In the genomic region with DNA sequence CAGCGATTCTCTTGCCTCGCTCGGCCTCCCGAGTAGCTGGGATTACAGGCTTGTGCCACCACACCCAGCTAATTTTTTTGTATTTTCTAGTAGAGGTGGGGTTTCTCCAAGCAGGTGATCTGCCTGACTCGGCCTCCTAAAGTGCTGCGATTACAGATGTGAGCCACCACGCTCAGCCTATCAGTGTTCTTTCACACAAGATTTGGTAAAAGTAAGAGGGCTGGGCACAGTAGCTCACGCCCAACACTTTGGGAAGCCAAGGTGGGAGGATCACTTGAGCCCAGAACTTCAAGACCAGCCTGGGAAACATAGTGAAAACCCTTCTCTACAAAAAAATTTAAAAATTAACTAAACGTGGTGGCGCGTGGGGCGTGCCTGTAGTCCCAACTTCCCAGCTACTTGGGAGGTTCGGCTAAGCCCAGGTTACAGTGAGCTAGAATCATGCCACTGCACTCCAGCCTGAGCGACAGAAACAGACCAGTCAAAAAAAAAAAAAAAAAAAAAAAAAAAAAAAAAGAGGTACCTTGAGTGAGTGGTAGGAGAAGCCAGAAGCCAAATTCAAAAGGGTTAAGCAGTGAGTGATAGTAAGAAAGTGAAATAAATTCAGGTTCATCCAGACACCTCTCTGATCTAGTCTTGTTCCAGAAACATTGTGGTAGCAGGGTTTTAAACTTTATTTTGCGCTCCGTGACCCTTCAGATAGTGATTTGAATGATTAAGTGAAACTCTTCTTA, we compare ENCODE assay signal across 8 cellular contexts. TPM values are rescaled to one million over a fixed set of nuclear protein-coding genes. Genes with fewer than 3 reads are reported as not detected.
DNase-seq lines count a peak whose midpoint lies in the region; ATAC-seq and TF ChIP-seq lines count a peak whose summit lies in the region.

No MANE protein-coding gene starts in this region.

- peaks cover 9% of the 10 kb centered on the region for H3K4me1 ChIP-seq in colonic mucosa

- no peaks in the 10 kb centered on the region for H3K27me3 ChIP-seq in colonic mucosa

- TF ChIP-seq CTCF in AG04449 (IDR thresholded peaks at IDR 0.05; ENCODE audit: insufficient read depth, low read length, missing control alignments) (no peak), colonic mucosa (IDR thresholded peaks at IDR 0.05) (no peak)

- no peaks in the 10 kb centered on the region for H3K27me3 Mint-ChIP-seq in naive B cell

- CTCF ChIA-PET in AG04449 (lab: Yijun Ruan, JAX) = interaction anchor here (1.1 to 4.1 kb wide), 4 partner anchors 11 to 116 kb away, joined by 3 to 32 read pairs (median 7); a partner anchor contains a TSS

- H3K4me3 Mint-ChIP-seq in naive B cell = peak overlapping the region; percentile 92 to 98 (median 97)

- H3K36me3 ChIP-seq in KOPT-K1 (ENCODE audit: insufficient read depth, low read length) (peaks cover 24% of the 10 kb centered on the region), colonic mucosa (peaks cover 4% of the 10 kb centered on the region)

- H3K9me3 ChIP-seq in KOPT-K1 (ENCODE audit: insufficient read depth, low read length, poor library complexity, severe bottlenecking) (no peaks in the 10 kb centered on the region), colonic mucosa (no peaks in the 10 kb centered on the region)

- H3K4me1 Mint-ChIP-seq in naive B cell = peaks cover 21 to 27% (median 21%) of the 10 kb centered on the region in 3 donors

- no peaks in the 10 kb centered on the region for H3K9me3 Mint-ChIP-seq in naive B cell

- H3K4me3 ChIP-seq in AG04449 (ENCODE audit: low read depth, low read length) (peak overlapping the region; percentile 88), colonic mucosa (peak overlapping the region; percentile 55)

- DNase-seq in AG04449 (ENCODE audit: low read depth, low spot score) = no peak
- no peak for DNase-seq in colonic mucosa
- DNase-seq in naive B cell = no peak
- no peak for DNase-seq in HT-29 (ENCODE audit: low spot score)
- no peak for DNase-seq in C1 segment of cervical spinal cord (lab: John Stamatoyannopoulos, UW)
- no peak for DNase-seq in NCI-H1930 (lab: John Stamatoyannopoulos, UW)

- peaks cover 0 to 17% of the 10 kb centered on the region in 2 donors for H3K36me3 Mint-ChIP-seq in naive B cell

- no peak for ATAC-seq in naive B cell (ENCODE audit: low read depth in 2 of 2)
- ATAC-seq in HG03039 (IDR thresholded peaks at IDR 0.05; ENCODE audit: unreplicated experiment) = no peak

- peak overlapping the region; percentile 84 to 96 for H3K9ac ChIP-seq in colonic mucosa (ENCODE audit: low read depth in 2 of 2, low read length in 2 of 2)

- POLR2A ChIA-PET in AG04449 (lab: Yijun Ruan, JAX) = interaction anchor here (0.7 to 2.6 kb wide), 6 partner anchors 10 to 48 kb away, joined by 3 to 12 read pairs (median 4); a partner anchor contains a TSS

- peak overlapping the region; percentile 96 to 98 (median 98) for H3K27ac Mint-ChIP-seq in naive B cell

- peak overlapping the region; percentile 75 for H3K27ac ChIP-seq in KOPT-K1 (ENCODE audit: low read depth, low read length, poor library complexity, severe bottlenecking)
- peak overlapping the region; percentile 88 for H3K27ac ChIP-seq in colonic mucosa

- intact Hi-C loops in colonic mucosa (cut with DNase I) = no loop called here

RNA-seq across cellular contexts. Expression of a gene that starts 1.0 kb away (rescaled TPM):
- 10 to 100 TPM; 64.6 to 90.3 TPM for total RNA-seq in colonic mucosa
- 100 to 1,000 TPM in 5 of 6 donors, 10 to 100 TPM in 1; 76.6 to 172 (median 136) TPM for polyA plus RNA-seq in naive B cell (ENCODE audit: low read depth in 6 of 6)
- total RNA-seq in HT-29 (2014; rRNA removed; shearing (Covaris generic)) = 39.4 and 55.2 TPM in 2 replicates

RNA-seq across cellular contexts. Expression of a gene that starts 6.3 kb away (rescaled TPM):
- 10 to 100 TPM; 42.4 to 86.2 TPM for total RNA-seq in colonic mucosa
- polyA plus RNA-seq in naive B cell (ENCODE audit: low read depth in 6 of 6) = 10 to 100 TPM; 26.6 to 42.1 (median 34.5) TPM
- 84.7 and 91.9 TPM in 2 replicates for total RNA-seq in HT-29 (2014; rRNA removed; shearing (Covaris generic))

RNA-seq across cellular contexts. Expression of a gene that starts 11.3 kb away (rescaled TPM):
- 10 to 100 TPM; 14.5 to 28.3 TPM for total RNA-seq in colonic mucosa
- polyA plus RNA-seq in naive B cell (ENCODE audit: low read depth in 6 of 6) = 10 to 100 TPM in 4 of 6 donors, 1 to 10 TPM in 2; 5.9 to 25.9 (median 12.0) TPM
- total RNA-seq in HT-29 (2014; rRNA removed; shearing (Covaris generic)) = 26.7 and 31.9 TPM in 2 replicates

RNA-seq across cellular contexts. Expression of a gene that starts 11.4 kb away (rescaled TPM):
- total RNA-seq in colonic mucosa = 10 to 100 TPM; 23.3 to 25.2 TPM
- 10 to 100 TPM; 20.7 to 31.8 (median 25.6) TPM for polyA plus RNA-seq in naive B cell (ENCODE audit: low read depth in 6 of 6)
- 12.8 and 13.4 TPM in 2 replicates for total RNA-seq in HT-29 (2014; rRNA removed; shearing (Covaris generic))

RNA-seq across cellular contexts. Expression of a gene that starts 13.3 kb away (rescaled TPM):
- 10 to 100 TPM; 47.6 to 48.3 TPM for total RNA-seq in colonic mucosa
- polyA plus RNA-seq in naive B cell (ENCODE audit: low read depth in 6 of 6) = 10 to 100 TPM; 30.0 to 46.1 (median 41.3) TPM
- total RNA-seq in HT-29 (2014; rRNA removed; shearing (Covaris generic)) = 71.2 and 76.1 TPM in 2 replicates
